22 cellular contexts compared by ENCODE assay signal in the genomic region with DNA sequence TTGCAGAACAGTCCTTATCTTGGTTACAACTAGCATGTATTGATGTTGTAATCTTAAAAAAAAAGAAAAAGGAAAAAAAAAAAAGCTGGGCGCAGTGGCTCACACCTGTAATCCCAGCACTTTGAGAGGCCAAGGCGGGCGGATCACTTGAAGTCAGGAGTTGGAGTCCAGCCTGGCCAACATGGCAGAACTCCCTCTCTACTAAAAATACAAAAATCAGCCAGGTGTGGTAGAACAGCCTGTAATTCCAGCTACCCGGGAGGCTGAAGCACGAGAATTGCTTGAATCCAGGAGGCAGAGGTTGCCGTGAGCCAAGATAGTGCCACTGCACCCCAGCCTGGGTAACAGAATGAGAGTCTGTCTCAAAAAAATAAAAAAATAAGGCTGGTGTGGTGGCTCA.
"Had no signal": no experiment of that assay in that cellular context is flagged by ENCODE, and none has a peak within 500 bp of the region (broad histone marks: within the 10 kb centered on the region; RNA-seq: fewer than 3 reads in every experiment).

No MANE protein-coding gene starts in this region.

- H3K36me3 ChIP-seq: uterus had no signal

- H3K27ac ChIP-seq: stomach, suprapubic skin, testis, thoracic aorta, tibial artery, tibial nerve, transverse colon, upper lobe of left lung, upper lobe of right lung, uterus, vagina had no signal

- H3K4me3 ChIP-seq: stomach, suprapubic skin, testis, thoracic aorta, tibial artery, tibial nerve, transverse colon, upper lobe of left lung, upper lobe of right lung, uterus, vagina had no signal

- DNase-seq: stimulated activated CD4-positive, alpha-beta T cell treated with anti-CD3 and anti-CD28 coated beads, Interleukin-2, amount 100 ng/mL, for 48 hours; stimulated activated CD4-positive, alpha-beta T cell treated with anti-CD3 and anti-CD28 coated beads, Interleukin-4, amount 100 ng/mL, for 1 hour; stimulated activated CD4-positive, alpha-beta T cell treated with anti-CD3 and anti-CD28 coated beads, Interleukin-4, amount 100 ng/mL, for 24 hours; stimulated activated CD4-positive, alpha-beta T cell treated with anti-CD3 and anti-CD28 coated beads, Interleukin-4, amount 100 ng/mL, for 4 hours; stimulated activated CD8-positive, alpha-beta memory T cell treated with anti-CD3 and anti-CD28 coated beads, Interleukin-4, amount 100 ng/mL, for 48 hours; stimulated activated naive B cell treated with anti-CD40 and anti-IgM and Interleukin-4, amounts not matched to agents 10 μg/mL and 1 μg/mL and 100 μg/mL, for 72 hours; stimulated activated naive CD4-positive, alpha-beta T cell; stimulated activated naive CD4-positive, alpha-beta T cell treated with Interleukin-2 at 50 U/mL for 16 hours; stimulated activated naive CD8-positive, alpha-beta T cell treated with anti-CD3 and anti-CD28 coated beads, Interleukin-15, amount 100 ng/mL, for 72 hours; stimulated activated naive CD8-positive, alpha-beta T cell treated with anti-CD3 and anti-CD28 coated beads, Interleukin-15, Interleukin-2, amounts not matched to agents 100 U/mL and 50 U/mL, for 24 hours; stomach; testis; transverse colon; trophoblast cell; upper lobe of left lung; upper lobe of right lung; uterus had no signal

- H3K4me1 ChIP-seq: stomach, suprapubic skin, testis, tibial artery, tibial nerve, transverse colon, upper lobe of left lung, upper lobe of right lung, uterus, vagina had no signal

- H3K27me3 ChIP-seq: stomach, suprapubic skin, testis, tibial artery, tibial nerve, transverse colon, upper lobe of left lung, upper lobe of right lung, uterus, vagina had no signal

- H3K9me3 ChIP-seq: stomach, suprapubic skin, testis, thoracic aorta, tibial artery, tibial nerve, transverse colon, upper lobe of left lung, upper lobe of right lung, uterus, vagina had no signal
